1 cellular context compared by ENCODE assay signal in the genomic region with DNA sequence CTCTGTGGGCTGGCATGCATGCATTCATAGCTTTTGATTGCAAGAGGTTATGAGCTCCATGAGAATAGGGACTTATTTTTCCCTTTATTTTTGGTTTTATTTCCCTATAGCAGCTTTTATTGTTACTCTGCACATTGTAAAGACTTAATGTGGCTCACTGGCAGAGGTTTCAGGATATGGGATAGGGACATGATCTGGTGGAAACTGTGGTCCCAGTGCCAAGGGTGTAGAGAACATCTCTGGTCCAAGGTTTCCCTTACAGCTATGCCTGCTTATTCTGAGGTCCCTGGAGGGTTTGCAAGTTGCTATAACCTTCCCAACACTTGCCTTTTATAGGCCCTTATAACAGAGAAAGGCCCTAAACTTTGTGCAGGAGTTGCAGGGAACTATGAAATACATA.
TF ChIP-seq lines count a peak whose summit lies in the region.

No MANE protein-coding gene starts in this region.

TF ChIP-seq in IMR-90, 13 proteins besides CTCF, POLR2A, EP300 and RAD21 (continued from another document):
- TF ChIP-seq, protein P1, sequence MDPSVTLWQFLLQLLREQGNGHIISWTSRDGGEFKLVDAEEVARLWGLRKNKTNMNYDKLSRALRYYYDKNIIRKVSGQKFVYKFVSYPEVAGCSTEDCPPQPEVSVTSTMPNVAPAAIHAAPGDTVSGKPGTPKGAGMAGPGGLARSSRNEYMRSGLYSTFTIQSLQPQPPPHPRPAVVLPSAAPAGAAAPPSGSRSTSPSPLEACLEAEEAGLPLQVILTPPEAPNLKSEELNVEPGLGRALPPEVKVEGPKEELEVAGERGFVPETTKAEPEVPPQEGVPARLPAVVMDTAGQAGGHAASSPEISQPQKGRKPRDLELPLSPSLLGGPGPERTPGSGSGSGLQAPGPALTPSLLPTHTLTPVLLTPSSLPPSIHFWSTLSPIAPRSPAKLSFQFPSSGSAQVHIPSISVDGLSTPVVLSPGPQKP (IDR thresholded peaks at IDR 0.05; ENCODE audit: borderline replicate concordance, low read depth, low read length): no peak
TF ChIP-seq in IMR-90: peak in this region for 0.
